In genomic region chr16:70162041-70162451, GRCh38 we compare ENCODE assay signal across 1 cellular context.
A peak's percentile ranks its signal among the peaks of the same experiment; 100 is the strongest.
TF ChIP-seq lines count a peak whose summit lies in the region.

No MANE protein-coding gene starts in this region.

TF ChIP-seq in K562, 482 proteins besides CTCF, POLR2A, EP300 and RAD21:
- TF ChIP-seq MECOM (CRISPR knock-in tag; IDR thresholded peaks at IDR 0.05) (no peak), MCM5 (IDR thresholded peaks at IDR 0.05; ENCODE audit: low read depth) (no peak), ESRRA (IDR thresholded peaks at IDR 0.05; ENCODE audit: borderline replicate concordance, low read depth) (no peak), RBM39 (optimal IDR thresholded peaks at IDR 0.05; ENCODE audit: low read depth, low read length) (peak; percentile 32), ZBTB11 (CRISPR knock-in tag; IDR thresholded peaks at IDR 0.05) (peak in 1 of 3 experiments; percentile 26; a peak in 1 of 6 replicates), E2F4 (CRISPR knock-in tag; IDR thresholded peaks at IDR 0.05; ENCODE audit: low read depth) (no peak), HDAC6 (IDR thresholded peaks at IDR 0.05; ENCODE audit: low read depth, low read length) (no peak), ZFPM2 (CRISPR knock-in tag; IDR thresholded peaks at IDR 0.05) (no peak), CHD2 (IDR thresholded peaks at IDR 0.05; ENCODE audit: low read depth, low read length) (no peak), HMG20A (CRISPR knock-in tag; conservative IDR thresholded peaks at IDR 0.05) (no peak), ZNF253 (CRISPR knock-in tag; conservative IDR thresholded peaks at IDR 0.05) (no peak), ZFX (CRISPR knock-in tag; IDR thresholded peaks at IDR 0.05) (no peak), CHAMP1 (IDR thresholded peaks at IDR 0.05) (no peak), MBD1 (CRISPR knock-in tag; IDR thresholded peaks at IDR 0.05) (no peak), POLR2AphosphoS5 (IDR thresholded peaks at IDR 0.05; ENCODE audit: control insufficient read depth, insufficient read depth, low read depth, low read length) (peak; percentile 30; the same call in 1 of the 2 replicates), ATF3 (IDR thresholded peaks at IDR 0.05) (peak; percentile 24; the same call in 1 of the 2 replicates), ATF3 (CRISPR knock-in tag; conservative IDR thresholded peaks at IDR 0.05) (no peak), GTF2A2 (tag; IDR thresholded peaks at IDR 0.05) (no peak), PHF20 (IDR thresholded peaks at IDR 0.05; ENCODE audit: partially characterized antibody) (no peak), HINFP (tag; conservative IDR thresholded peaks at IDR 0.05; ENCODE audit: low read depth) (no peak), FOSL1 (tag; conservative IDR thresholded peaks at IDR 0.05) (peak; percentile 27; the same call in 1 of the 2 replicates), VEZF1 (CRISPR knock-in tag; IDR thresholded peaks at IDR 0.05) (no peak), ZNF232 (CRISPR knock-in tag; IDR thresholded peaks at IDR 0.05) (no peak), TCFL5 (CRISPR knock-in tag; conservative IDR thresholded peaks at IDR 0.05) (no peak), ZNF830 (CRISPR knock-in tag; IDR thresholded peaks at IDR 0.05) (no peak), POLR3A (IDR thresholded peaks at IDR 0.05; ENCODE audit: borderline replicate concordance, extremely low read depth, insufficient read depth, insufficient read length) (no peak)
